ENCODE assay signal across 9 cellular contexts in genomic region chr2:191846787-191847620, GRCh38. TPM values are rescaled to one million over a fixed set of nuclear protein-coding genes. Genes with fewer than 3 reads are reported as not detected.
DNase-seq lines count a peak whose midpoint lies in the region; ATAC-seq, FAIRE-seq and TF ChIP-seq lines count a peak whose summit lies in the region.
"Had no signal": no experiment of that assay in that cellular context is flagged by ENCODE, and none has a peak within 500 bp of the region (broad histone marks: within the 10 kb centered on the region; RNA-seq: fewer than 3 reads in every experiment).

CAVIN2 (minus strand) TSS chr2:191847088; CDS start chr2:191846925, 163 bp downstream.

- peak; percentile 54 for ATAC-seq in HG03108 (IDR thresholded peaks at IDR 0.05; ENCODE audit: unreplicated experiment)
- ATAC-seq in HepG2: peak; percentile 87

- POLR2A ChIA-PET in HepG2 (lab: Yijun Ruan, JAX): interaction anchor here (1.2 to 3.2 kb wide), 11 partner anchors 8 to 315 kb away, joined by 3 to 69 read pairs (median 7); partner anchors contain the start of gene NABP1

- peak within 1 kb of the TSS; percentile 92 for H2AFZ ChIP-seq in HepG2 (ENCODE audit: low read length)

- in situ Hi-C loops in HepG2 (cut with HindIII; ENCODE audit: extremely low pct_ligation_motif_present, low pct_unique_long_range_greater_than_20kb): no loop called here

- no peaks in the 10 kb centered on the region for H3K36me3 ChIP-seq in breast epithelium
- no peaks in the 10 kb centered on the region; a peak in 1 of 5 replicates for H3K36me3 ChIP-seq in HepG2 (replicated peaks in 1 of 2; ENCODE audit: control insufficient read depth in 1 of 2, insufficient read depth in 2 of 2, low read length in 2 of 2)
- H3K36me3 ChIP-seq in tibial artery: no peaks in the 10 kb centered on the region

- no peak for TF ChIP-seq RAD21 in HepG2 (CRISPR knock-in tag; IDR thresholded peaks at IDR 0.05)

- TF ChIP-seq EP300 in HepG2 (IDR thresholded peaks at IDR 0.05; ENCODE audit: low read depth in 2 of 2, low read length in 2 of 2): no peak
- peak; percentile 30; the same call in 1 of the 2 replicates for TF ChIP-seq EP300 in HepG2 (CRISPR knock-in tag; IDR thresholded peaks at IDR 0.05; ENCODE audit: borderline replicate concordance)

- peak within 1 kb of the TSS; percentile 94 for H3K4me2 ChIP-seq in HepG2 (ENCODE audit: low read depth, low read length)

- H3K79me2 ChIP-seq in HepG2 (ENCODE audit: insufficient read depth, low read length): peaks cover 36% of the 10 kb centered on the region

- intact Hi-C loops in breast epithelium (cut with DNase I; ENCODE audit: low total_unique reads) (no loop called here), HepG2 (cut with micrococcal nuclease; ENCODE audit: unreplicated experiment) (loop anchor here (1.0 to 10.0 kb wide), 4 partner anchors 20 to 178 kb away; no protein-coding TSS in a partner anchor), tibial artery (cut with DNase I; ENCODE audit: low total_unique reads) (no loop called here)

- H3K27me3 ChIP-seq in breast epithelium (no peaks in the 10 kb centered on the region), HepG2 (ENCODE audit: control insufficient read depth in 1 of 2, insufficient read depth in 2 of 2, low read length in 2 of 2) (no peaks in the 10 kb centered on the region; a peak in 1 of 5 replicates), tibial artery (no peaks in the 10 kb centered on the region)

- no peak for TF ChIP-seq CTCF in breast epithelium (IDR thresholded peaks at IDR 0.05)
- TF ChIP-seq CTCF in HepG2 (CRISPR knock-in tag; IDR thresholded peaks at IDR 0.05): peak; percentile 11; the same call in 1 of the 2 replicates
- no peak for TF ChIP-seq CTCF in tibial artery (IDR thresholded peaks at IDR 0.05)

- TF ChIP-seq POLR2A in breast epithelium (IDR thresholded peaks at IDR 0.05): no peak
- peak; percentile 49 to 74 for TF ChIP-seq POLR2A in HepG2 (IDR thresholded peaks at IDR 0.05; ENCODE audit: insufficient read depth in 1 of 2, low read depth in 2 of 2, low read length in 2 of 2)

- 9% methylated on average over 14 of the region's 16 CpGs for WGBS in HepG2 (ENCODE audit: low lambda C conversion rate)

- H3K4me3 ChIP-seq in breast epithelium (peak within 1 kb of the TSS; percentile 45 to 66 (median 45)), HepG2 (replicated peaks in 1 of 3; ENCODE audit: insufficient read depth in 1 of 3, low read depth in 2 of 3, low read length in 3 of 3) (peak within 1 kb of the TSS; percentile 67 to 87 (median 76)), tibial artery (peak within 1 kb of the TSS; percentile 42 to 53)

- peak within 1 kb of the TSS; percentile 81 for H3K9ac ChIP-seq in HepG2 (ENCODE audit: insufficient read depth, low read depth, low read length)

- DNase-seq in ELF-1 (ENCODE audit: low read depth, low spot score): peak; percentile 22
- peak in 1 of 2 donors; percentile 49 for DNase-seq in breast epithelium (ENCODE audit: low spot score in 2 of 2)
- DNase-seq in HepG2 (ENCODE audit: low spot score): peak; percentile 95
- peak; percentile 62 to 75 for DNase-seq in tibial artery
- DNase-seq in putamen (ENCODE audit: low spot score): no peak
- no peak for DNase-seq in NCI-H2107 (lab: John Stamatoyannopoulos, UW)
- DNase-seq in T-helper 1 cell: no peak

- no peaks in the 10 kb centered on the region for H4K20me1 ChIP-seq in HepG2 (ENCODE audit: insufficient read depth, low read length)

- no peaks in the 10 kb centered on the region for H3K9me3 ChIP-seq in breast epithelium
- H3K9me3 ChIP-seq in HepG2 (ENCODE audit: low read length): no peaks in the 10 kb centered on the region
- H3K9me3 ChIP-seq in tibial artery: no peaks in the 10 kb centered on the region

- CTCF ChIA-PET in HepG2 (lab: Yijun Ruan, JAX; ENCODE audit: low intra/inter-chr PET ratio, low total read pairs): no interaction called here

- TSS peak; percentile 59 for BruUV-seq in HepG2 (replicated peaks; lab: Mats Ljungman, UMichigan)

- FAIRE-seq in HepG2 (lab: Jason Lieb, UNC): peak; percentile 85

- peak within 1 kb of the TSS; percentile 59 to 88 for H3K27ac ChIP-seq in breast epithelium
- H3K27ac ChIP-seq in HepG2 (ENCODE audit: extremely low read length, insufficient read depth, low read length): peak within 1 kb of the TSS; percentile 60
- H3K27ac ChIP-seq in tibial artery: peak within 1 kb of the TSS; percentile 48 to 56
- H3K27ac ChIP-seq: HL-60 had no signal

- H3K4me1 ChIP-seq in breast epithelium (no peaks in the 10 kb centered on the region), HepG2 (ENCODE audit: insufficient read depth, low read length) (peaks cover 77% of the 10 kb centered on the region), tibial artery (peaks cover 0 to 40% (median 22%) of the 10 kb centered on the region in 4 donors)

TF ChIP-seq in HepG2, 621 proteins besides CTCF, POLR2A, EP300 and RAD21 (continues in another document):
- TF ChIP-seq TMF1 (CRISPR knock-in tag; IDR thresholded peaks at IDR 0.05; ENCODE audit: low read depth) (0 out of 2 replicates have a peak, but pooled peaks have one; percentile 39), HMGXB3 (CRISPR knock-in tag; IDR thresholded peaks at IDR 0.05; ENCODE audit: borderline replicate concordance) (peak; percentile 77), PPARG (CRISPR knock-in tag; conservative IDR thresholded peaks at IDR 0.05) (peak; percentile 44; the same call in 1 of the 2 replicates), ZNF619 (CRISPR knock-in tag; IDR thresholded peaks at IDR 0.05) (no peak; the same call in 1 of the 2 replicates), NR2F6 (IDR thresholded peaks at IDR 0.05) (no peak; the same call in 1 of the 2 replicates), NR2F6 (CRISPR knock-in tag; IDR thresholded peaks at IDR 0.05) (peak; percentile 8), SRSF9 (IDR thresholded peaks at IDR 0.05; ENCODE audit: borderline replicate concordance, insufficient read depth, low read depth, low read length, poor library complexity, severe bottlenecking) (no peak), NPAS2 (CRISPR knock-in tag; IDR thresholded peaks at IDR 0.05; ENCODE audit: borderline replicate concordance) (no peak)

RNA-seq across cellular contexts. Expression of gene CAVIN2, which starts in this region (rescaled TPM):
- total RNA-seq in breast epithelium (10 to 100 TPM; 30.7 to 71.4 (median 31.3) TPM), HepG2 (2016; rRNA removed; fragmentation: Illumina TruSeq; extraction: Trizol) (7.6 and 11.2 TPM in 2 replicates)
- total RNA-seq in HepG2 (2016; cell fraction: cytosol; rRNA removed; fragmentation: Illumina TruSeq; extraction: Trizol; ENCODE audit: low read depth): 0.97 and 1.1 TPM in 2 replicates
- total RNA-seq in HepG2 (2016; cell fraction: insoluble cytoplasmic fraction; rRNA removed; fragmentation: Illumina TruSeq; extraction: Trizol): 8.2 and 10.1 TPM in 2 replicates
- 3.2 and 3.5 TPM in 2 replicates for total RNA-seq in HepG2 (2016; cell fraction: membrane; rRNA removed; fragmentation: Illumina TruSeq; extraction: Trizol)
- total RNA-seq in HepG2 (2016; cell fraction: nucleus; rRNA removed; fragmentation: Illumina TruSeq; extraction: Trizol): 5.9 and 6.7 TPM in 2 replicates
- 28.1 and 38.8 TPM in 2 replicates for polyA plus RNA-seq in HepG2 (2011; rRNA removed)
- 23.7 and 37.4 TPM in 2 replicates for polyA plus RNA-seq in HepG2 (2011; cell fraction: cytosol; rRNA removed)
- 11.3 and 13.2 TPM in 2 replicates for polyA plus RNA-seq in HepG2 (2011; cell fraction: nucleus; rRNA removed)
- 8.9 and 16.7 TPM in 2 replicates for polyA plus RNA-seq in HepG2 (2012)
- polyA plus RNA-seq in HepG2 (2016; cell fraction: cytosol; fragmentation: Illumina TruSeq; extraction: Trizol; ENCODE audit: low read depth): 0.40 and 0.45 TPM in 2 replicates
- 10.7 and 12.0 TPM in 2 replicates for polyA plus RNA-seq in HepG2 (2016; cell fraction: insoluble cytoplasmic fraction; fragmentation: Illumina TruSeq; extraction: Trizol; ENCODE audit: low read depth)
- polyA plus RNA-seq in HepG2 (2016; cell fraction: membrane; fragmentation: Illumina TruSeq; extraction: Trizol; ENCODE audit: low read depth): 0.98 and 1.5 TPM in 2 replicates
- polyA plus RNA-seq in HepG2 (2016; cell fraction: nucleus; fragmentation: Illumina TruSeq; extraction: Trizol; ENCODE audit: insufficient read depth, low read depth): 5.7 and 6.3 TPM in 2 replicates
- 0.35 and 65.9 TPM in 2 replicates for polyA minus RNA-seq in HepG2 (2011; rRNA and poly(A)+ RNA removed; ENCODE audit: low replicate concordance)
- 29.7 and 43.4 TPM in 2 replicates for polyA minus RNA-seq in HepG2 (2011; cell fraction: cytosol; rRNA and poly(A)+ RNA removed)
- polyA minus RNA-seq in HepG2 (2011; cell fraction: nucleus; rRNA and poly(A)+ RNA removed): 25.8 and 27.7 TPM in 2 replicates

Comparison
In these comparisons a context has a peak if more than half of its experiments do, and no peak if none do; other contexts are left out.
1. DNase-seq: peak in ELF-1 (single experiment), HepG2 (single experiment) and tibial artery (2 of 2); none in putamen (single experiment), NCI-H2107 (single experiment) and T-helper 1 cell (0 of 5).
2. Peak in every context shown above with its lines, with median percentiles within 50 percentile points of each other: H3K27ac ChIP-seq and H3K4me3 ChIP-seq.